ENCODE assay signal across 25 cellular contexts in genomic region chr4:33714971-33715370, GRCh38.
"Had no signal": no experiment of that assay in that cellular context is flagged by ENCODE, and none has a peak within 500 bp of the region (broad histone marks: within the 10 kb centered on the region; RNA-seq: fewer than 3 reads in every experiment).

No MANE protein-coding gene starts in this region.

- H3K36me3 ChIP-seq: esophagus squamous epithelium, gastrocnemius medialis, neural progenitor cell, ovary, sigmoid colon, thoracic aorta, tibial nerve, upper lobe of left lung had no signal

- H3K9ac ChIP-seq: neural progenitor cell had no signal

- ATAC-seq: effector memory CD8-positive, alpha-beta T cell; gastrocnemius medialis; left lobe of liver; naive thymus-derived CD4-positive, alpha-beta T cell; psoas muscle; right cardiac atrium; stimulated activated naive B cell treated with anti-CD40 and anti-IgM and Interleukin-4, amounts not matched to agents 10 μg/mL and 1 μg/mL and 100 μg/mL, for 72 hours had no signal

- H3K27me3 ChIP-seq: esophagus squamous epithelium, gastrocnemius medialis, neural progenitor cell, ovary, sigmoid colon, tibial nerve, upper lobe of left lung had no signal

- DNase-seq: cortex of kidney; effector memory CD8-positive, alpha-beta T cell; erythroblast; esophagus squamous epithelium; gastrocnemius medialis; head of caudate nucleus; kidney; mesenchymal stem cell; naive thymus-derived CD4-positive, alpha-beta T cell; nucleus accumbens; ovary; posterior cingulate gyrus; psoas muscle; right cardiac atrium; sigmoid colon; small intestine; stimulated activated CD4-positive, alpha-beta T cell treated with anti-CD3 and anti-CD28 coated beads, Interleukin-15, amount 100 ng/mL, for 24 hours; stimulated activated CD4-positive, alpha-beta T cell treated with anti-CD3 and anti-CD28 coated beads, Interleukin-2, amount 100 ng/mL, for 48 hours; stimulated activated naive B cell treated with anti-CD40 and anti-IgM and Interleukin-4, amounts not matched to agents 10 μg/mL and 1 μg/mL and 100 μg/mL, for 72 hours; upper lobe of left lung had no signal

- H3K9me3 ChIP-seq: esophagus squamous epithelium, gastrocnemius medialis, ovary, psoas muscle, thoracic aorta had no signal

- H3K27ac ChIP-seq: esophagus squamous epithelium, gastrocnemius medialis, neural progenitor cell, ovary, psoas muscle, sigmoid colon, thoracic aorta, upper lobe of left lung had no signal

- H2AFZ ChIP-seq: neural progenitor cell had no signal

- H3K4me1 ChIP-seq: esophagus squamous epithelium, gastrocnemius medialis, neural progenitor cell, psoas muscle, sigmoid colon, tibial nerve, upper lobe of left lung had no signal

- H3K4me3 ChIP-seq: esophagus squamous epithelium, gastrocnemius medialis, lung, neural progenitor cell, ovary, psoas muscle, sigmoid colon, thoracic aorta, tibial nerve, upper lobe of left lung had no signal

- H3K4me2 ChIP-seq: neural progenitor cell had no signal
